In the genomic region with DNA sequence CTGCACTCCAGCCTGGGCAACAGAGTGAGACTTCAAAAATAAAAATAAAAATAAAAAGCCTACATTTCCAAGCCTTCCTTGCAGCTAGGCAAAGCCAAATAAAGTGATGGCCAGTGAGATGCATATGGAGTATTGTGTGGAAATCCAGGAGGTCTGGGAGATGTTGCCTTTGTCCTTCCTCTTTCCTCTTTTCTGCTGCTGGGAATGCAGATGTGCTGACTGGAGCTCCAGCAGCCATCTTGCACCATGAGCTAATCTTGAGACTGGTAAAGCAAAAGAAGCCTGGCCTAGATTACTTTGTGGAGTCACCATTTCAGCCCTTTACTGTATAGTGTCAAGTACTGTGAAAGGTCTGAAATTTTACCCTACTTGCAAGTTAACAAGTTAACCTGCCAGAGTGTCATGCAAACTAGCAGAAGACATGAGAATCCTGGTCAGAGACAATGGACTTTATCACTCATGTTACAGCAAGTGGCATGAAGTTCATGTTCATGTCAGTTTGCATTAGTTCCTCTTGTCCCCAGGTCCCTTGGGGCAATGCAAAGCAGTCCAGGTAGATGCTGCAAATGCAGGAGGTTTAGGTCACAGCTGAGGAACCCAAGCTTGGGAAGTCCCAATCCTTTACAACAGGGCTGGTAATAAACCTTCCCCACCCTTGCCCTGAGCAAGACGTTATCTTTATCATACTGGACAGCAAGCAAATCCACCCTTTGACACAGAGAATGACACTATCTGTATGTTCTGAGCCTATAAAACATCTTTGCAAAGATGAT, we compare ENCODE assay signal across 26 cellular contexts.
DNase-seq lines count a peak whose midpoint lies in the region; ATAC-seq, FAIRE-seq and TF ChIP-seq lines count a peak whose summit lies in the region.
"Had no signal": no experiment of that assay in that cellular context is flagged by ENCODE, and none has a peak within 500 bp of the region (broad histone marks: within the 10 kb centered on the region; RNA-seq: fewer than 3 reads in every experiment).

No MANE protein-coding gene starts in this region.

- H3K27ac ChIP-seq in HEK293 (ENCODE audit: extremely low read depth, low read depth, low read length): no peak overlapping the region
- H3K27ac ChIP-seq in Peyer's patch: peak overlapping the region in 3 of 4 donors; percentile 38 to 62 (median 52)
- no peak overlapping the region for H3K27ac ChIP-seq in osteoblast (ENCODE audit: low read depth, low read length)
- no peak overlapping the region for H3K27ac ChIP-seq in CD4-positive, alpha-beta memory T cell (ENCODE audit: low read depth, low read length)
- H3K27ac ChIP-seq: epithelial cell of prostate, GM23248, suprapubic skin had no signal

- H3K36me3 ChIP-seq in HEK293 (ENCODE audit: control insufficient read depth in 2 of 2, insufficient read depth in 1 of 2, low read length in 2 of 2): no peaks in the 10 kb centered on the region
- no peaks in the 10 kb centered on the region for H3K36me3 ChIP-seq in Peyer's patch
- no peaks in the 10 kb centered on the region for H3K36me3 ChIP-seq in osteoblast (ENCODE audit: insufficient read depth, low read length)
- no peaks in the 10 kb centered on the region for H3K36me3 ChIP-seq in CD4-positive, alpha-beta memory T cell (ENCODE audit: insufficient read depth, low read length)
- H3K36me3 ChIP-seq: suprapubic skin had no signal

- H3K4me2 ChIP-seq in osteoblast (ENCODE audit: insufficient read depth, low read length): no peak overlapping the region

- H3K27me3 ChIP-seq in Peyer's patch: no peaks in the 10 kb centered on the region
- H3K27me3 ChIP-seq in osteoblast (ENCODE audit: insufficient read depth, low read length): peaks cover 30% of the 10 kb centered on the region
- no peaks in the 10 kb centered on the region for H3K27me3 ChIP-seq in CD4-positive, alpha-beta memory T cell (ENCODE audit: insufficient read depth, low read length)

- FAIRE-seq in GM18507 (lab: Jason Lieb, UNC): peak; percentile 74
- FAIRE-seq: keratinocyte had no signal

- peaks cover 4 to 7% of the 10 kb centered on the region in 2 donors for H3K27me3 Mint-ChIP-seq in CD4-positive, alpha-beta memory T cell

- POLR2A ChIA-PET in HEK293 (lab: Yijun Ruan, JAX): no interaction called here
- POLR2A ChIA-PET in CD4-positive, alpha-beta memory T cell (lab: Charles Lee; ENCODE audit: partially characterized antibody): no interaction called here

- H3K4me3 ChIP-seq in HEK293 (ENCODE audit: low read depth, low read length) (no peak overlapping the region), Peyer's patch (no peak overlapping the region), osteoblast (ENCODE audit: insufficient read depth, low read length) (no peak overlapping the region)
- no peak overlapping the region for H3K4me3 ChIP-seq in CD4-positive, alpha-beta memory T cell (ENCODE audit: low read length in 2 of 2)
- H3K4me3 ChIP-seq: GM23248, suprapubic skin had no signal

- no peak overlapping the region for H3K4me3 Mint-ChIP-seq in CD4-positive, alpha-beta memory T cell
- H3K4me3 Mint-ChIP-seq: activated CD8-positive, alpha-beta T cell treated with anti-CD3 and anti-CD28 coated beads for 36 hours; naive thymus-derived CD4-positive, alpha-beta T cell had no signal

- H2AFZ ChIP-seq in osteoblast (ENCODE audit: low read length): no peak overlapping the region
- H2AFZ ChIP-seq: GM23248 had no signal

- CTCF ChIA-PET in HEK293 (lab: Yijun Ruan, JAX): no interaction called here
- CTCF ChIA-PET in CD4-positive, alpha-beta memory T cell (lab: Charles Lee; ENCODE audit: partially characterized antibody): no interaction called here

- no peak for TF ChIP-seq POLR2A in Peyer's patch (IDR thresholded peaks at IDR 0.05)
- TF ChIP-seq POLR2A in GM18505 (IDR thresholded peaks at IDR 0.05; ENCODE audit: borderline replicate concordance, extremely low read depth, insufficient read depth, insufficient read length): no peak

- intact Hi-C loops in CD4-positive, alpha-beta memory T cell (cut with micrococcal nuclease): no loop called here

- ATAC-seq in GM18505 (IDR thresholded peaks at IDR 0.05; ENCODE audit: unreplicated experiment) (no peak), HG02981 (IDR thresholded peaks at IDR 0.05; ENCODE audit: unreplicated experiment) (no peak)
- ATAC-seq: activated CD4-positive, CD25-positive, alpha-beta regulatory T cell treated with anti-CD3 and anti-CD28 coated beads, Interleukin-2, amount 50 U/mL, for 24 hours; activated CD8-positive, alpha-beta T cell treated with anti-CD3 and anti-CD28 coated beads for 36 hours; naive thymus-derived CD4-positive, alpha-beta T cell; right cardiac atrium; SK-N-SH treated with all-trans-retinoic acid at 6 μM for 48 hours had no signal

- H3K79me2 ChIP-seq in osteoblast (ENCODE audit: insufficient read depth, low read length): no peaks in the 10 kb centered on the region

- H3K36me3 Mint-ChIP-seq in CD4-positive, alpha-beta memory T cell: no peaks in the 10 kb centered on the region
- H3K36me3 Mint-ChIP-seq: naive thymus-derived CD4-positive, alpha-beta T cell had no signal

- H3K9me3 ChIP-seq in HEK293 (ENCODE audit: control insufficient read depth, insufficient read depth, low read depth, low read length): no peaks in the 10 kb centered on the region
- no peaks in the 10 kb centered on the region for H3K9me3 ChIP-seq in Peyer's patch
- H3K9me3 ChIP-seq in osteoblast (ENCODE audit: low read depth, low read length): no peaks in the 10 kb centered on the region
- H3K9me3 ChIP-seq in CD4-positive, alpha-beta memory T cell (ENCODE audit: control insufficient read depth in 1 of 2, low read length in 2 of 2): no peaks in the 10 kb centered on the region
- H3K9me3 ChIP-seq: suprapubic skin had no signal

- H4K20me1 ChIP-seq in osteoblast (ENCODE audit: insufficient read depth, low read length): no peaks in the 10 kb centered on the region

- no peaks in the 10 kb centered on the region for H3K4me1 Mint-ChIP-seq in CD4-positive, alpha-beta memory T cell

- TF ChIP-seq CTCF in HEK293 (tag by site-specific recombination; IDR thresholded peaks at IDR 0.05) (no peak), Peyer's patch (IDR thresholded peaks at IDR 0.05) (no peak), osteoblast (IDR thresholded peaks at IDR 0.05; ENCODE audit: extremely low read depth, low read depth, low read length) (no peak)

- no peak overlapping the region for H3K27ac Mint-ChIP-seq in CD4-positive, alpha-beta memory T cell
- H3K27ac Mint-ChIP-seq: activated CD8-positive, alpha-beta T cell treated with anti-CD3 and anti-CD28 coated beads for 36 hours; naive thymus-derived CD4-positive, alpha-beta T cell had no signal

- H3K9me3 Mint-ChIP-seq in CD4-positive, alpha-beta memory T cell: no peaks in the 10 kb centered on the region
- H3K9me3 Mint-ChIP-seq: activated CD8-positive, alpha-beta T cell treated with anti-CD3 and anti-CD28 coated beads for 36 hours had no signal

- H3K4me1 ChIP-seq in HEK293 (ENCODE audit: control insufficient read depth, insufficient read depth, low read length) (peaks cover 6% of the 10 kb centered on the region), Peyer's patch (peaks cover 0 to 47% (median 20%) of the 10 kb centered on the region in 4 donors), osteoblast (ENCODE audit: insufficient read depth, low read length) (no peaks in the 10 kb centered on the region)
- no peaks in the 10 kb centered on the region for H3K4me1 ChIP-seq in CD4-positive, alpha-beta memory T cell (ENCODE audit: insufficient read depth, low read length)

- DNase-seq in GM18507 (ENCODE audit: extremely low spot score, insufficient read length, low read depth): no peak
- DNase-seq in Peyer's patch: peak in 2 of 3 donors; percentile 62 to 79
- DNase-seq in osteoblast (ENCODE audit: insufficient read length, low spot score, missing footprints): peak; percentile 48
- no peak for DNase-seq in DMS 273 treated with DMSO at 0.1 percent for 48 hours (lab: John Stamatoyannopoulos, UW)
- DNase-seq in CD4-positive, alpha-beta memory T cell: no peak
- DNase-seq: activated CD8-positive, alpha-beta T cell treated with anti-CD3 and anti-CD28 coated beads for 36 hours; activated naive CD4-positive, alpha-beta T cell treated with Interleukin-2 at 50 U/mL for 16 hours; activated T-cell treated with anti-CD3 and anti-CD28 coated beads, Interleukin-2, amount 50 U/mL, for 1 hour; GM23248; hippocampal formation; mammary epithelial cell; naive thymus-derived CD4-positive, alpha-beta T cell; NCI-H1048; NCI-H2029 treated with DMSO at 0.1 percent for 48 hours; NCI-H446; NK-92 treated with Interleukin-12 subunit alpha and Interleukin-12 subunit beta, amount 100 ng/mL, for 24 hours; right cardiac atrium; RPMI8226 had no signal

TF ChIP-seq in HEK293, 187 proteins besides CTCF, POLR2A, EP300 and RAD21:
- TF ChIP-seq, protein P1, sequence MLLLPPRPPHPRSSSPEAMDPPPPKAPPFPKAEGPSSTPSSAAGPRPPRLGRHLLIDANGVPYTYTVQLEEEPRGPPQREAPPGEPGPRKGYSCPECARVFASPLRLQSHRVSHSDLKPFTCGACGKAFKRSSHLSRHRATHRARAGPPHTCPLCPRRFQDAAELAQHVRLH (tag by site-specific recombination; IDR thresholded peaks at IDR 0.05): peak; percentile 78
- TF ChIP-seq ZNF510 (tag by site-specific recombination; IDR thresholded peaks at IDR 0.05; ENCODE audit: insufficient replicate concordance) (no peak), TCF7L2 (IDR thresholded peaks at IDR 0.05; ENCODE audit: borderline replicate concordance, low read depth, low read length) (no peak), ZNF112 (tag by site-specific recombination; IDR thresholded peaks at IDR 0.05) (no peak), ZNF302 (tag by site-specific recombination; IDR thresholded peaks at IDR 0.05; ENCODE audit: low read depth) (no peak), SETDB1 (IDR thresholded peaks at IDR 0.05; ENCODE audit: insufficient read length, low read length) (peak; percentile 29), ZSCAN16 (tag by site-specific recombination; IDR thresholded peaks at IDR 0.05) (no peak)
- TF ChIP-seq, protein P2, sequence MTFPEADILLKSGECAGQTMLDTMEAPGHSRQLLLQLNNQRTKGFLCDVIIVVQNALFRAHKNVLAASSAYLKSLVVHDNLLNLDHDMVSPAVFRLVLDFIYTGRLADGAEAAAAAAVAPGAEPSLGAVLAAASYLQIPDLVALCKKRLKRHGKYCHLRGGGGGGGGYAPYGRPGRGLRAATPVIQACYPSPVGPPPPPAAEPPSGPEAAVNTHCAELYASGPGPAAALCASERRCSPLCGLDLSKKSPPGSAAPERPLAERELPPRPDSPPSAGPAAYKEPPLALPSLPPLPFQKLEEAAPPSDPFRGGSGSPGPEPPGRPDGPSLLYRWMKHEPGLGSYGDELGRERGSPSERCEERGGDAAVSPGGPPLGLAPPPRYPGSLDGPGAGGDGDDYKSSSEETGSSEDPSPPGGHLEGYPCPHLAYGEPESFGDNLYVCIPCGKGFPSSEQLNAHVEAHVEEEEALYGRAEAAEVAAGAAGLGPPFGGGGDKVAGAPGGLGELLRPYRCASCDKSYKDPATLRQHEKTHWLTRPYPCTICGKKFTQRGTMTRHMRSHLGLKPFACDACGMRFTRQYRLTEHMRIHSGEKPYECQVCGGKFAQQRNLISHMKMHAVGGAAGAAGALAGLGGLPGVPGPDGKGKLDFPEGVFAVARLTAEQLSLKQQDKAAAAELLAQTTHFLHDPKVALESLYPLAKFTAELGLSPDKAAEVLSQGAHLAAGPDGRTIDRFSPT (tag by site-specific recombination; IDR thresholded peaks at IDR 0.05): no peak

Comparison
In these comparisons a context has a peak if more than half of its experiments do, and no peak if none do; other contexts are left out.
1. DNase-seq: peak in Peyer's patch (2 of 3) and osteoblast (single experiment); none in GM18507 (single experiment), DMS 273 treated with DMSO at 0.1 percent for 48 hours (single experiment) and CD4-positive, alpha-beta memory T cell (0 of 5).
2. H3K27ac ChIP-seq: peak in Peyer's patch (3 of 4); none in HEK293 (single experiment), osteoblast (single experiment) and CD4-positive, alpha-beta memory T cell (single experiment).